Comparison of ENCODE assay signal across 28 cellular contexts in the genomic region with DNA sequence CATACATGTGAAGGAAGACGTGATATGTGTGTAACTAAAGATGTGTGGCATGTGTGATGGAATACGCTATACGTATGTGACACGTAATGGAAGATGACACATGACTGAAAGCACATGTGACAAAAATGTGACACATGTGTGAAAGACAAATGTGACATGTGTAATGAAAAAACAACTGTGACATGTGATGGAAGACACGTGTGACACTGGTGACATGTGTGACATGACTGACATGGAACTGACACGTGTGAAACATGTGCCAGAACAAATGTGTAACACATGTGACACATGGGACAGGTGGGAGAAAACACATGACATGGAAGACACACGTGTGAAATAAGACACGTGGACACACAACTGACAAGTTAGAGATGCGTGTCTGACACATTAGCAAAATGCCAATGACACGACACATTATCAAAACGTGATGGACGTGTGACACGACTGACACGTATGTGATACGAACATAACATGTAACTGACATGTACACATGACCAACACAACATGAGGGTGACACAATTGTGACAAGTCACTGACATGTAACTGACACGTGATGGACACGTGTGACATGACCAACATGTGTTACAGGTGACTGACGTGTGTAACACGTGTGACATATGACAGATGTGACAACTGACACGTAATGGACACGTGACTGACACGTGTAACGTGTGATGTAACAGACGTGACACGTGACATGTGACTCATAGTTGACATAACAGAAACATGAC. TPM values are rescaled to one million over a fixed set of nuclear protein-coding genes. Genes with fewer than 3 reads are reported as not detected.
DNase-seq lines count a peak whose midpoint lies in the region; ATAC-seq, FAIRE-seq and TF ChIP-seq lines count a peak whose summit lies in the region.
"Had no signal": no experiment of that assay in that cellular context is flagged by ENCODE, and none has a peak within 500 bp of the region (broad histone marks: within the 10 kb centered on the region; RNA-seq: fewer than 3 reads in every experiment).

No MANE protein-coding gene starts in this region.

- peaks cover 8% of the 10 kb centered on the region for H3K36me3 Mint-ChIP-seq in T-helper 2 cell treated with Interferon-gamma antibody and Interleukin-4, amounts not matched to agents 5 μg/mL and 100 μg/mL, for 36 hours (ENCODE audit: low read depth)
- H3K36me3 Mint-ChIP-seq in astrocyte (ENCODE audit: low read depth, unreplicated experiment) = peaks cover 23% of the 10 kb centered on the region
- H3K36me3 Mint-ChIP-seq in stimulated activated naive B cell treated with anti-CD40 and anti-IgM and Interleukin-4, amounts not matched to agents 10 μg/mL and 1 μg/mL and 100 μg/mL, for 72 hours = peaks cover 14 to 22% of the 10 kb centered on the region in 2 donors

- H4K20me1 ChIP-seq in astrocyte (ENCODE audit: insufficient read depth, low read length) = no peaks in the 10 kb centered on the region

- no peaks in the 10 kb centered on the region for H3K27me3 ChIP-seq in astrocyte (ENCODE audit: insufficient read depth, low read length)
- no peaks in the 10 kb centered on the region for H3K27me3 ChIP-seq in testis
- H3K27me3 ChIP-seq: sigmoid colon, upper lobe of left lung had no signal

- no peaks in the 10 kb centered on the region for H3K27me3 Mint-ChIP-seq in T-helper 2 cell treated with Interferon-gamma antibody and Interleukin-4, amounts not matched to agents 5 μg/mL and 100 μg/mL, for 36 hours (ENCODE audit: low read depth)
- no peaks in the 10 kb centered on the region for H3K27me3 Mint-ChIP-seq in astrocyte (ENCODE audit: low read depth, unreplicated experiment)
- no peaks in the 10 kb centered on the region for H3K27me3 Mint-ChIP-seq in stimulated activated naive B cell treated with anti-CD40 and anti-IgM and Interleukin-4, amounts not matched to agents 10 μg/mL and 1 μg/mL and 100 μg/mL, for 72 hours
- H3K27me3 Mint-ChIP-seq: activated naive CD8-positive, alpha-beta T cell; CD4-positive, CD25-positive, alpha-beta regulatory T cell had no signal

- peaks cover 41% of the 10 kb centered on the region for H3K9me3 ChIP-seq in astrocyte (ENCODE audit: insufficient read depth, low read depth, low read length)
- no peaks in the 10 kb centered on the region for H3K9me3 ChIP-seq in testis
- H3K9me3 ChIP-seq: mucosa of descending colon, upper lobe of left lung had no signal

- no peak overlapping the region for H2AFZ ChIP-seq in astrocyte (ENCODE audit: low read depth, low read length)

- peak overlapping the region; percentile 4 for H3K27ac Mint-ChIP-seq in T-helper 2 cell treated with Interferon-gamma antibody and Interleukin-4, amounts not matched to agents 5 μg/mL and 100 μg/mL, for 36 hours
- no peak overlapping the region for H3K27ac Mint-ChIP-seq in astrocyte (ENCODE audit: unreplicated experiment)
- peak overlapping the region; percentile 67 for H3K27ac Mint-ChIP-seq in stimulated activated naive B cell treated with anti-CD40 and anti-IgM and Interleukin-4, amounts not matched to agents 10 μg/mL and 1 μg/mL and 100 μg/mL, for 72 hours
- H3K27ac Mint-ChIP-seq: activated naive CD8-positive, alpha-beta T cell; activated T-helper 2 cell treated with anti-CD3 and anti-CD28 coated beads, Interferon-gamma antibody, Interleukin-2, Interleukin-4, amounts not matched to agents 10 μg/mL and 5 μg/mL and 100 μg/mL, durations not matched to agents 14 hours and 24 hours and 36 hours; CD4-positive, CD25-positive, alpha-beta regulatory T cell had no signal

- no peak for ATAC-seq in stimulated activated naive B cell treated with anti-CD40 and anti-IgM and Interleukin-4, amounts not matched to agents 10 μg/mL and 1 μg/mL and 100 μg/mL, for 72 hours (replicated peaks)
- ATAC-seq: mucosa of descending colon had no signal

- no peak overlapping the region for H3K4me2 ChIP-seq in astrocyte (ENCODE audit: low read length)

- TF ChIP-seq POLR2A in testis (IDR thresholded peaks at IDR 0.05) = no peak

- H3K79me2 ChIP-seq in astrocyte (ENCODE audit: insufficient read depth, low read length) = no peaks in the 10 kb centered on the region

- H3K4me3 Mint-ChIP-seq in T-helper 2 cell treated with Interferon-gamma antibody and Interleukin-4, amounts not matched to agents 5 μg/mL and 100 μg/mL, for 36 hours = no peak overlapping the region
- no peak overlapping the region for H3K4me3 Mint-ChIP-seq in astrocyte (ENCODE audit: unreplicated experiment)
- no peak overlapping the region for H3K4me3 Mint-ChIP-seq in stimulated activated naive B cell treated with anti-CD40 and anti-IgM and Interleukin-4, amounts not matched to agents 10 μg/mL and 1 μg/mL and 100 μg/mL, for 72 hours
- H3K4me3 Mint-ChIP-seq: activated naive CD8-positive, alpha-beta T cell; CD4-positive, CD25-positive, alpha-beta regulatory T cell; neural crest cell had no signal

- no peaks in the 10 kb centered on the region for H3K4me1 Mint-ChIP-seq in T-helper 2 cell treated with Interferon-gamma antibody and Interleukin-4, amounts not matched to agents 5 μg/mL and 100 μg/mL, for 36 hours (ENCODE audit: low read depth)
- H3K4me1 Mint-ChIP-seq in astrocyte (ENCODE audit: low read depth, unreplicated experiment) = no peaks in the 10 kb centered on the region
- no peaks in the 10 kb centered on the region for H3K4me1 Mint-ChIP-seq in stimulated activated naive B cell treated with anti-CD40 and anti-IgM and Interleukin-4, amounts not matched to agents 10 μg/mL and 1 μg/mL and 100 μg/mL, for 72 hours

- H3K4me1 ChIP-seq in astrocyte (ENCODE audit: insufficient read depth, low read length) = no peaks in the 10 kb centered on the region
- no peaks in the 10 kb centered on the region for H3K4me1 ChIP-seq in testis
- H3K4me1 ChIP-seq: sigmoid colon had no signal

- peaks cover 36% of the 10 kb centered on the region for H3K9me3 Mint-ChIP-seq in T-helper 2 cell treated with Interferon-gamma antibody and Interleukin-4, amounts not matched to agents 5 μg/mL and 100 μg/mL, for 36 hours
- H3K9me3 Mint-ChIP-seq in astrocyte (ENCODE audit: unreplicated experiment) = peaks cover 31% of the 10 kb centered on the region
- peaks cover 11 to 14% of the 10 kb centered on the region in 2 donors for H3K9me3 Mint-ChIP-seq in stimulated activated naive B cell treated with anti-CD40 and anti-IgM and Interleukin-4, amounts not matched to agents 10 μg/mL and 1 μg/mL and 100 μg/mL, for 72 hours

- intact Hi-C loops in testis (cut with DNase I; ENCODE audit: low total_unique reads) = no loop called here

- peak; percentile 32 for FAIRE-seq in astrocyte (lab: Jason Lieb, UNC)
- FAIRE-seq: H54, kidney had no signal

- H3K27ac ChIP-seq in astrocyte (ENCODE audit: low read depth, low read length) (no peak overlapping the region), testis (no peak overlapping the region)
- H3K27ac ChIP-seq: 22Rv1, RWPE1, sigmoid colon, upper lobe of left lung had no signal

- H3K36me3 ChIP-seq in astrocyte (ENCODE audit: insufficient read depth, low read length) (no peaks in the 10 kb centered on the region), testis (ENCODE audit: low read depth, missing control alignments) (no peaks in the 10 kb centered on the region)
- H3K36me3 ChIP-seq: sigmoid colon, upper lobe of left lung had no signal

- no peak for DNase-seq in T-helper 2 cell treated with Interferon-gamma antibody and Interleukin-4, amounts not matched to agents 5 μg/mL and 100 μg/mL, for 36 hours (ENCODE audit: low spot score)
- no peak for DNase-seq in T-helper 2 cell
- DNase-seq in astrocyte (ENCODE audit: low read depth) = peak; percentile 4
- DNase-seq in fibroblast of mammary gland (ENCODE audit: low read depth) = peak; percentile 15
- no peak for DNase-seq in stimulated activated naive B cell treated with anti-CD40 and anti-IgM and Interleukin-4, amounts not matched to agents 10 μg/mL and 1 μg/mL and 100 μg/mL, for 72 hours
- DNase-seq in G401 (ENCODE audit: low spot score) = no peak
- no peak for DNase-seq in testis
- DNase-seq in NCI-H524 treated with DMSO at 0.1 percent for 48 hours (lab: John Stamatoyannopoulos, UW) = no peak
- DNase-seq: activated CD4-positive, alpha-beta T cell treated with anti-CD3 and anti-CD28 coated beads, Interleukin-2, amount 50 U/mL, for 1 hour; activated CD8-positive, alpha-beta memory T cell treated with anti-CD3 and anti-CD28 coated beads, Interleukin-2, amount 50 U/mL, for 48 hours; CD4-positive, CD25-positive, alpha-beta regulatory T cell; DMS 273 treated with DMSO at 0.1 percent for 48 hours; effector CD4-positive, alpha-beta T cell; kidney; mucosa of descending colon; NCI-H1105; NCI-H2029; NCI-H226; NCI-H748 treated with DMSO at 0.1 percent for 48 hours; posterior cingulate gyrus; sigmoid colon; upper lobe of left lung had no signal

- TF ChIP-seq CTCF in astrocyte (IDR thresholded peaks at IDR 0.05; ENCODE audit: insufficient read depth, low read depth, low read length) (no peak), fibroblast of mammary gland (conservative IDR thresholded peaks at IDR 0.05; ENCODE audit: control insufficient read depth, insufficient read depth, low read depth, low read length) (no peak), testis (IDR thresholded peaks at IDR 0.05) (no peak)

- in situ Hi-C loops in G401 (cut with HindIII; ENCODE audit: low sequenced_read_pairs) = no loop called here

- 76 to 80% methylated on average over 25 of the region's 25 CpGs for WGBS in testis, 2 donors

- no peak overlapping the region for H3K4me3 ChIP-seq in astrocyte (ENCODE audit: insufficient read depth, low read depth, low read length)
- no peak overlapping the region for H3K4me3 ChIP-seq in fibroblast of mammary gland (ENCODE audit: control insufficient read depth, low read depth, low read length)
- H3K4me3 ChIP-seq in testis = no peak overlapping the region
- H3K4me3 ChIP-seq: mucosa of descending colon, sigmoid colon, upper lobe of left lung had no signal

- H3K9ac ChIP-seq in astrocyte (ENCODE audit: low read length) = no peak overlapping the region

RNA-seq across cellular contexts. Expression of a gene that starts 24.4 kb away (rescaled TPM):
- total RNA-seq in astrocyte (3.6 and 3.9 TPM in 2 replicates), testis (1 to 10 TPM; 2.1 to 3.7 TPM)
- 0.25 and 0.58 TPM in 2 replicates for total RNA-seq in G401 (2014; rRNA removed; shearing (Covaris generic))
- polyA plus RNA-seq in testis (ENCODE audit: insufficient read depth, low read depth, low replicate concordance) = 1.5 TPM

Comparison
In these comparisons a context has a peak if more than half of its experiments do, and no peak if none do; other contexts are left out.
1. DNase-seq: peak in astrocyte (single experiment) and fibroblast of mammary gland (single experiment); none in T-helper 2 cell treated with Interferon-gamma antibody and Interleukin-4, amounts not matched to agents 5 μg/mL and 100 μg/mL, for 36 hours (single experiment), T-helper 2 cell (0 of 5), stimulated activated naive B cell treated with anti-CD40 and anti-IgM and Interleukin-4, amounts not matched to agents 10 μg/mL and 1 μg/mL and 100 μg/mL, for 72 hours (single experiment), G401 (single experiment), testis (single experiment) and NCI-H524 treated with DMSO at 0.1 percent for 48 hours (single experiment).